1 cellular context compared by ENCODE assay signal in the genomic region with DNA sequence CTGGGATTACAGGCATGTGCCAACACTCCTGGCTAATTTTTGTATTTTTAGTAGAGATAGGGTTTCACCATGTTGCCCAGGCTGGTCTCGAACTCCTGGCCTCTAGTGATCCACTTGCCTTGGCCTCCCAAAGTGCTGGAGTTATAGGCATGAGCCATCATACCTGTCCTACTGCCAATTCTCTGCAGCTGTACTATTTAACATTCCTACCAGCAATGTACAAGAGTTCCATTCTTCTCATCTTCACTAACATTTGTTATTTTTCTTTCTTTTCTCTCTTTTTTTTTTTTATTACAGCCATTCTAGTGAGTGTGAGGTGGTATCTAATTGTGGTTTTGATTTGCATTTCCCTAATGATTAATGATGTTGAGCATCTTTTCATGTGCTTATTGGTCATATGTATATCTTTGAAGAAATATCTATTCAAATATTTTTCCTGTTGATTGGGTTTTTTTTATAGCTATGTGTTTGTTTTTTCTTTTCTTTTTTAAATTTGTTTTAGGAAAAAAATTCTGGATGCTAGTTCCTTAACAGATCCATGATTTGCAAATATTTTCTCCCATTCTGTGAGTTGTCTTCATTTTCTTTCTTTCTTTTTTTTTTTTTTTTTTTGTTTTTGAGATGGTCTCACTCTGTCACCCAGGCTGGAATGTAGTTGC.
TF ChIP-seq lines count a peak whose summit lies in the region.

No MANE protein-coding gene starts in this region.

TF ChIP-seq in GM23338, 12 proteins besides CTCF, POLR2A, EP300 and RAD21 (continued from another document):
- TF ChIP-seq, protein P1, sequence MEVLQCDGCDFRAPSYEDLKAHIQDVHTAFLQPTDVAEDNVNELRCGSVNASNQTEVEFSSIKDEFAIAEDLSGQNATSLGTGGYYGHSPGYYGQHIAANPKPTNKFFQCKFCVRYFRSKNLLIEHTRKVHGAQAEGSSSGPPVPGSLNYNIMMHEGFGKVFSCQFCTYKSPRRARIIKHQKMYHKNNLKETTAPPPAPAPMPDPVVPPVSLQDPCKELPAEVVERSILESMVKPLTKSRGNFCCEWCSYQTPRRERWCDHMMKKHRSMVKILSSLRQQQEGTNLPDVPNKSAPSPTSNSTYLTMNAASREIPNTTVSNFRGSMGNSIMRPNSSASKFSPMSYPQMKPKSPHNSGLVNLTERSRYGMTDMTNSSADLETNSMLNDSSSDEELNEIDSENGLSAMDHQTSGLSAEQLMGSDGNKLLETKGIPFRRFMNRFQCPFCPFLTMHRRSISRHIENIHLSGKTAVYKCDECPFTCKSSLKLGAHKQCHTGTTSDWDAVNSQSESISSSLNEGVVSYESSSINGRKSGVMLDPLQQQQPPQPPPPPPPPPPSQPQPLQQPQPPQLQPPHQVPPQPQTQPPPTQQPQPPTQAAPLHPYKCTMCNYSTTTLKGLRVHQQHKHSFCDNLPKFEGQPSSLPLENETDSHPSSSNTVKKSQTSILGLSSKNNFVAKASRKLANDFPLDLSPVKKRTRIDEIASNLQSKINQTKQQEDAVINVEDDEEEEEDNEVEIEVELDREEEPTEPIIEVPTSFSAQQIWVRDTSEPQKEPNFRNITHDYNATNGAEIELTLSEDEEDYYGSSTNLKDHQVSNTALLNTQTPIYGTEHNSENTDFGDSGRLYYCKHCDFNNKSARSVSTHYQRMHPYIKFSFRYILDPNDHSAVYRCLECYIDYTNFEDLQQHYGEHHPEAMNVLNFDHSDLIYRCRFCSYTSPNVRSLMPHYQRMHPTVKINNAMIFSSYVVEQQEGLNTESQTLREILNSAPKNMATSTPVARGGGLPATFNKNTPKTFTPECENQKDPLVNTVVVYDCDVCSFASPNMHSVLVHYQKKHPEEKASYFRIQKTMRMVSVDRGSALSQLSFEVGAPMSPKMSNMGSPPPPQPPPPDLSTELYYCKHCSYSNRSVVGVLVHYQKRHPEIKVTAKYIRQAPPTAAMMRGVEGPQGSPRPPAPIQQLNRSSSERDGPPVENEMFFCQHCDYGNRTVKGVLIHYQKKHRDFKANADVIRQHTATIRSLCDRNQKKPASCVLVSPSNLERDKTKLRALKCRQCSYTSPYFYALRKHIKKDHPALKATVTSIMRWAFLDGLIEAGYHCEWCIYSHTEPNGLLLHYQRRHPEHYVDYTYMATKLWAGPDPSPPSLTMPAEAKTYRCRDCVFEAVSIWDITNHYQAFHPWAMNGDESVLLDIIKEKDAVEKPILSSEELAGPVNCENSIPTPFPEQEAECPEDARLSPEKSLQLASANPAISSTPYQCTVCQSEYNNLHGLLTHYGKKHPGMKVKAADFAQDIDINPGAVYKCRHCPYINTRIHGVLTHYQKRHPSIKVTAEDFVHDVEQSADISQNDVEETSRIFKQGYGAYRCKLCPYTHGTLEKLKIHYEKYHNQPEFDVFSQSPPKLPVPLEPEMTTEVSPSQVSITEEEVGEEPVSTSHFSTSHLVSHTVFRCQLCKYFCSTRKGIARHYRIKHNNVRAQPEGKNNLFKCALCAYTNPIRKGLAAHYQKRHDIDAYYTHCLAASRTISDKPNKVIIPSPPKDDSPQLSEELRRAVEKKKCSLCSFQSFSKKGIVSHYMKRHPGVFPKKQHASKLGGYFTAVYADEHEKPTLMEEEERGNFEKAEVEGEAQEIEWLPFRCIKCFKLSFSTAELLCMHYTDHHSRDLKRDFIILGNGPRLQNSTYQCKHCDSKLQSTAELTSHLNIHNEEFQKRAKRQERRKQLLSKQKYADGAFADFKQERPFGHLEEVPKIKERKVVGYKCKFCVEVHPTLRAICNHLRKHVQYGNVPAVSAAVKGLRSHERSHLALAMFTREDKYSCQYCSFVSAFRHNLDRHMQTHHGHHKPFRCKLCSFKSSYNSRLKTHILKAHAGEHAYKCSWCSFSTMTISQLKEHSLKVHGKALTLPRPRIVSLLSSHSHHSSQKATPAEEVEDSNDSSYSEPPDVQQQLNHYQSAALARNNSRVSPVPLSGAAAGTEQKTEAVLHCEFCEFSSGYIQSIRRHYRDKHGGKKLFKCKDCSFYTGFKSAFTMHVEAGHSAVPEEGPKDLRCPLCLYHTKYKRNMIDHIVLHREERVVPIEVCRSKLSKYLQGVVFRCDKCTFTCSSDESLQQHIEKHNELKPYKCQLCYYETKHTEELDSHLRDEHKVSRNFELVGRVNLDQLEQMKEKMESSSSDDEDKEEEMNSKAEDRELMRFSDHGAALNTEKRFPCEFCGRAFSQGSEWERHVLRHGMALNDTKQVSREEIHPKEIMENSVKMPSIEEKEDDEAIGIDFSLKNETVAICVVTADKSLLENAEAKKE (CRISPR knock-in tag; IDR thresholded peaks at IDR 0.05), result no peak
- TF ChIP-seq EZH2phosphoT487 (IDR thresholded peaks at IDR 0.05; ENCODE audit: unreplicated experiment) (no peak), EZH2 (IDR thresholded peaks at IDR 0.05; ENCODE audit: low read depth, unreplicated experiment) (no peak), ZNF114 (CRISPR knock-in tag; IDR thresholded peaks at IDR 0.05) (no peak)
